6 cellular contexts compared by ENCODE assay signal in genomic region chr2:29296585-29296984, GRCh38.
"Had no signal": no experiment of that assay in that cellular context is flagged by ENCODE, and none has a peak within 500 bp of the region (broad histone marks: within the 10 kb centered on the region; RNA-seq: fewer than 3 reads in every experiment).

No MANE protein-coding gene starts in this region.

- DNase-seq: GF-D8 had no signal

- H3K4me3 ChIP-seq: GM12878 had no signal

- FAIRE-seq: G401.6, GM12878, GM12892, GM18507, GM19239 had no signal
